In genomic region chr5:150540615-150541396, GRCh38 we compare ENCODE assay signal across 10 cellular contexts. TPM values are rescaled to one million over a fixed set of nuclear protein-coding genes. Genes with fewer than 3 reads are reported as not detected.
DNase-seq lines count a peak whose midpoint lies in the region; TF ChIP-seq lines count a peak whose summit lies in the region.
"Had no signal": no experiment of that assay in that cellular context is flagged by ENCODE, and none has a peak within 500 bp of the region (broad histone marks: within the 10 kb centered on the region; RNA-seq: fewer than 3 reads in every experiment).

No MANE protein-coding gene starts in this region.

- H3K79me2 ChIP-seq in smooth muscle cell (ENCODE audit: low read depth), result no peaks in the 10 kb centered on the region

- 45% methylated on average over 15 of the region's 15 CpGs for WGBS in smooth muscle cell (ENCODE audit: low lambda C conversion rate)

- H3K27ac ChIP-seq in brain microvascular endothelial cell (peak overlapping the region; percentile 69), right atrium auricular region (peak overlapping the region; percentile 74 to 82), smooth muscle cell (ENCODE audit: low read depth) (peak overlapping the region; percentile 93)

- peak overlapping the region; percentile 48 for H3K4me2 ChIP-seq in smooth muscle cell

- no peak overlapping the region for H2AFZ ChIP-seq in smooth muscle cell (ENCODE audit: low read depth)

- H3K4me3 ChIP-seq in brain microvascular endothelial cell (ENCODE audit: low read depth, low read length), result no peak overlapping the region
- H3K4me3 ChIP-seq in right atrium auricular region, result no peak overlapping the region
- no peak overlapping the region for H3K4me3 ChIP-seq in smooth muscle cell

- no peaks in the 10 kb centered on the region for H3K9me3 ChIP-seq in right atrium auricular region
- no peaks in the 10 kb centered on the region for H3K9me3 ChIP-seq in smooth muscle cell (replicated peaks; ENCODE audit: low read depth)

- H3K36me3 ChIP-seq in brain microvascular endothelial cell (replicated peaks) (peaks cover 68% of the 10 kb centered on the region), right atrium auricular region (peaks cover 72% of the 10 kb centered on the region), smooth muscle cell (ENCODE audit: low read depth) (peaks cover 10% of the 10 kb centered on the region)

- peaks cover 11% of the 10 kb centered on the region for H3F3A ChIP-seq in smooth muscle cell (ENCODE audit: low read depth)

- no peaks in the 10 kb centered on the region for H3K27me3 ChIP-seq in brain microvascular endothelial cell (replicated peaks)
- no peaks in the 10 kb centered on the region for H3K27me3 ChIP-seq in right atrium auricular region
- H3K27me3 ChIP-seq in smooth muscle cell (ENCODE audit: low read depth), result no peaks in the 10 kb centered on the region

- peak overlapping the region; percentile 39 for H3K9ac ChIP-seq in smooth muscle cell (ENCODE audit: low read depth)

- in situ Hi-C loops in brain microvascular endothelial cell (cut with HindIII; ENCODE audit: low pct_ligation_motif_present, low sequenced_read_pairs), result no loop called here

- peaks cover 0 to 37% of the 10 kb centered on the region in 2 donors for H3K4me1 ChIP-seq in right atrium auricular region
- H3K4me1 ChIP-seq in smooth muscle cell (ENCODE audit: low read depth), result no peaks in the 10 kb centered on the region

- TF ChIP-seq CTCF in brain microvascular endothelial cell (IDR thresholded peaks at IDR 0.05; ENCODE audit: low read depth, low read length, missing control alignments) (no peak), right atrium auricular region (IDR thresholded peaks at IDR 0.05) (no peak), smooth muscle cell (IDR thresholded peaks at IDR 0.05; ENCODE audit: borderline replicate concordance, insufficient read depth, poor library complexity, severe bottlenecking) (no peak)

- H4K20me1 ChIP-seq in smooth muscle cell (ENCODE audit: low read depth), result peaks cover 27% of the 10 kb centered on the region

- DNase-seq in GM03348 (ENCODE audit: low spot score) (peak; percentile 65), brain microvascular endothelial cell (peak; percentile 98), right atrium auricular region (ENCODE audit: low spot score) (peak; percentile 67), smooth muscle cell (lab: John Stamatoyannopoulos, UW; ENCODE audit: unreplicated experiment) (no peak), T-helper 9 cell (no peak), T-helper 1 cell (no peak), DMS153 treated with DMSO at 0.1 percent for 48 hours (lab: John Stamatoyannopoulos, UW; ENCODE audit: unreplicated experiment) (no peak)
- DNase-seq in NK-92 treated with Interleukin-12 subunit alpha and Interleukin-12 subunit beta, amount 100 ng/mL, for 24 hours (lab: John Stamatoyannopoulos, UW), result no peak
- DNase-seq: activated CD8-positive, alpha-beta memory T cell treated with anti-CD3 and anti-CD28 coated beads, Interleukin-2, amount 50 U/mL, for 4 hours; foreskin melanocyte had no signal

RNA-seq across cellular contexts. Expression of gene NDST1, which starts 32.9 kb away (rescaled TPM):
- 10 to 100 TPM; 81.4 to 91.8 TPM for total RNA-seq in right atrium auricular region
- total RNA-seq in smooth muscle cell, result 53.0 and 64.6 TPM in 2 replicates
- 32.4 and 42.1 TPM in 2 replicates for polyA plus RNA-seq in smooth muscle cell

Comparison
In these comparisons a context has a peak if more than half of its experiments do, and no peak if none do; other contexts are left out.
1. DNase-seq: peak in GM03348 (single experiment), brain microvascular endothelial cell (single experiment) and right atrium auricular region (single experiment); none in smooth muscle cell (single experiment), T-helper 9 cell (single experiment), T-helper 1 cell (0 of 5), NK-92 treated with Interleukin-12 subunit alpha and Interleukin-12 subunit beta, amount 100 ng/mL, for 24 hours (single experiment) and DMS153 treated with DMSO at 0.1 percent for 48 hours (single experiment).
2. Peak in every context shown above with its lines, with median percentiles within 50 percentile points of each other: H3K27ac ChIP-seq.